15 cellular contexts compared by ENCODE assay signal in the genomic region with DNA sequence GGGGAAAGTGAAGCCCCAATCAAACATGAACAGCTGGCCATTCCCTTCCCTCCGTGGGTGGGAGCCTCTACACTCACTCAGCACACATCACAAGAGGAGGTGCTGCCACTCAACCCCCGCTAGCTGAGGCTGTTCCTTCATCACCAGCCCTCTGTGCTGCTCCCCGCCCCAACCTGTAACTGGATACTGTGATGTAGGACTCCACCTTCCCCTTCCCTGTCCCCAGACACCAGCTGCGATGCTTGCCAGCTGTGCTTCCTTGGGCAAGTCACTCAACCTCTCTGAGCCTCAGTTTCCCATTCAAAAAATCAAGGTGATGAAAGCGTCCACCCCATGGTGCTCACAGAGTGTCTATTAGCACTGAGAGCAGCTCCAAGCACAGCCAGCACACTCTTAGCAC.
"Had no signal": no experiment of that assay in that cellular context is flagged by ENCODE, and none has a peak within 500 bp of the region (broad histone marks: within the 10 kb centered on the region; RNA-seq: fewer than 3 reads in every experiment).

No MANE protein-coding gene starts in this region.

- H3K4me3 Mint-ChIP-seq: activated CD4-positive, alpha-beta memory T cell treated with anti-CD3 and anti-CD28 coated beads, Interleukin-2, amount 10 ng/mL, durations not matched to agents 7 days and 5 days; activated T-cell treated with anti-CD3 and anti-CD28 coated beads, Interleukin-2, amount 50 U/mL, for 4 hours; nephron progenitor cell had no signal

- H3K36me3 ChIP-seq: esophagus squamous epithelium, prostate gland, sigmoid colon, stomach, thoracic aorta, WERI-Rb-1 had no signal

- H3K4me1 Mint-ChIP-seq: activated CD4-positive, alpha-beta memory T cell treated with anti-CD3 and anti-CD28 coated beads, Interleukin-2, amount 10 ng/mL, durations not matched to agents 7 days and 5 days; nephron progenitor cell had no signal

- H3K4me1 ChIP-seq: stomach had no signal

- DNase-seq: activated CD4-positive, alpha-beta memory T cell treated with anti-CD3 and anti-CD28 coated beads, Interleukin-2, amount 10 ng/mL, durations not matched to agents 7 days and 5 days; activated CD4-positive, alpha-beta T cell treated with anti-CD3 and anti-CD28 coated beads for 4 hours; activated effector memory CD4-positive, alpha-beta T cell treated with anti-CD3 and anti-CD28 coated beads, Interleukin-2, amount 50 U/mL, for 16 hours; activated T-cell treated with anti-CD3 and anti-CD28 coated beads, Interleukin-2, amount 50 U/mL, for 4 hours; esophagus squamous epithelium; hippocampal formation; mesendoderm; nephron progenitor cell; sigmoid colon; stimulated activated CD4-positive, alpha-beta T cell treated with anti-CD3 and anti-CD28 coated beads, Interleukin-1b, Interleukin-23, amount 100 ng/mL, for 48 hours; stomach; WERI-Rb-1 had no signal

- H3K27me3 ChIP-seq: esophagus squamous epithelium, sigmoid colon, stomach had no signal

- H3K9me3 ChIP-seq: esophagus squamous epithelium, prostate gland, sigmoid colon, thoracic aorta had no signal

- ATAC-seq: activated naive CD4-positive, alpha-beta T cell treated with anti-CD3 and anti-CD28 coated beads, Interleukin-2, amount 50 U/mL, for 72 hours; activated T-cell treated with anti-CD3 and anti-CD28 coated beads, Interleukin-2, amount 50 U/mL, for 4 hours had no signal

- H3K27ac Mint-ChIP-seq: activated CD4-positive, alpha-beta memory T cell treated with anti-CD3 and anti-CD28 coated beads, Interleukin-2, amount 10 ng/mL, durations not matched to agents 7 days and 5 days; activated naive CD4-positive, alpha-beta T cell treated with anti-CD3 and anti-CD28 coated beads, Interleukin-2, amount 50 U/mL, for 72 hours; nephron progenitor cell had no signal

- H3K27ac ChIP-seq: esophagus squamous epithelium, prostate gland, sigmoid colon, stomach, thoracic aorta, WERI-Rb-1 had no signal

- H3K4me3 ChIP-seq: esophagus squamous epithelium, prostate gland, sigmoid colon, stomach, thoracic aorta had no signal
